17 cellular contexts compared by ENCODE assay signal in genomic region chr20:61584851-61585250, GRCh38.
DNase-seq lines count a peak whose midpoint lies in the region; ATAC-seq and TF ChIP-seq lines count a peak whose summit lies in the region.
"Had no signal": no experiment of that assay in that cellular context is flagged by ENCODE, and none has a peak within 500 bp of the region (broad histone marks: within the 10 kb centered on the region; RNA-seq: fewer than 3 reads in every experiment).

No MANE protein-coding gene starts in this region.

- ATAC-seq in SK-N-SH treated with all-trans-retinoic acid at 6 μM for 48 hours (no peak), heart left ventricle (peak; percentile 92 to 96 (median 94))
- ATAC-seq: HepG2 had no signal

- WGBS in SK-N-SH (ENCODE audit: low lambda C conversion rate): 17% methylated on average over 4 of the region's 10 CpGs
- WGBS in heart left ventricle, 4 donors: 14 to 31% (median 19%) methylated on average over 8 to 10 of the region's 10 CpGs
- WGBS in suprapubic skin: 25% methylated on average over 4 of the region's 10 CpGs

- CTCF ChIA-PET in SK-N-SH (lab: Yijun Ruan, JAX): interaction anchor here (0.7 to 1.5 kb wide), 4 partner anchors 9 to 311 kb away, joined by 3 to 4 read pairs (median 3); no protein-coding TSS in a partner anchor

- H3K9me2 ChIP-seq in SK-N-SH: no peaks in the 10 kb centered on the region

- no peaks in the 10 kb centered on the region for H3K27me3 Mint-ChIP-seq in osteocyte (ENCODE audit: unreplicated experiment)

- TF ChIP-seq RAD21 in SK-N-SH (IDR thresholded peaks at IDR 0.05; ENCODE audit: low read length): no peak

- H3K9me3 ChIP-seq in SK-N-SH: no peaks in the 10 kb centered on the region
- H3K9me3 ChIP-seq in heart left ventricle: no peaks in the 10 kb centered on the region
- no peaks in the 10 kb centered on the region for H3K9me3 ChIP-seq in suprapubic skin
- H3K9me3 ChIP-seq: MG63, Peyer's patch had no signal

- no peak overlapping the region for H3K27ac Mint-ChIP-seq in osteocyte (ENCODE audit: unreplicated experiment)
- H3K27ac Mint-ChIP-seq: CD4-positive, alpha-beta T cell had no signal

- peaks cover 17% of the 10 kb centered on the region for H3K4me1 Mint-ChIP-seq in osteocyte (ENCODE audit: unreplicated experiment)

- peak; percentile 68 for DNase-seq in SK-N-SH
- DNase-seq in OCI-M1 (lab: John Stamatoyannopoulos, UW): peak; percentile 18
- DNase-seq in heart left ventricle: peak; percentile 38 to 83 (median 66)
- DNase-seq in osteocyte (ENCODE audit: extremely low spot score, unreplicated experiment): no peak
- no peak for DNase-seq in NCI-H82 (lab: John Stamatoyannopoulos, UW)
- no peak for DNase-seq in suprapubic skin (ENCODE audit: low spot score in 2 of 2)
- DNase-seq: AML-193; CD4-positive, alpha-beta T cell; MG63; NCI-H1092 treated with DMSO at 0.1 percent for 48 hours; NCI-H1930; NCI-H2171; NCI-H524 treated with DMSO at 0.1 percent for 48 hours; Peyer's patch; SIG-M5 had no signal

- intact Hi-C loops in heart left ventricle (cut with DNase I): loop anchor here in 1 of 10 donors (10.0 kb wide), 1 partner anchor 70 kb away; no protein-coding TSS in a partner anchor

- H3K4me3 ChIP-seq in SK-N-SH (ENCODE audit: low read depth in 2 of 2, low read length in 1 of 2) (no peak overlapping the region), heart left ventricle (no peak overlapping the region), suprapubic skin (no peak overlapping the region)
- H3K4me3 ChIP-seq: MG63, Peyer's patch had no signal

- TF ChIP-seq CTCF in SK-N-SH (IDR thresholded peaks at IDR 0.05) (no peak), heart left ventricle (IDR thresholded peaks at IDR 0.05) (no peak), osteocyte (IDR thresholded peaks at IDR 0.05) (no peak), suprapubic skin (IDR thresholded peaks at IDR 0.05) (no peak)

- no peak overlapping the region for H2AFZ ChIP-seq in SK-N-SH (ENCODE audit: low read depth)

- H3K4me2 ChIP-seq in SK-N-SH: no peak overlapping the region

- no peaks in the 10 kb centered on the region for H3K36me3 Mint-ChIP-seq in osteocyte (ENCODE audit: unreplicated experiment)

- peaks cover 0 to 4% of the 10 kb centered on the region in 2 experiments; a peak in 1 of 4 replicates for H3K4me1 ChIP-seq in SK-N-SH (ENCODE audit: control insufficient read depth in 1 of 2, insufficient read depth in 2 of 2, low read depth in 1 of 2, low read length in 1 of 2)
- H3K4me1 ChIP-seq in heart left ventricle: peaks cover 0 to 10% (median 0%) of the 10 kb centered on the region in 12 donors
- peaks cover 11% of the 10 kb centered on the region for H3K4me1 ChIP-seq in suprapubic skin
- H3K4me1 ChIP-seq: Peyer's patch had no signal

- H3K9ac ChIP-seq in SK-N-SH: no peak overlapping the region

- H3K27ac ChIP-seq in SK-N-SH (ENCODE audit: low read depth in 2 of 2, low read length in 1 of 2): no peak overlapping the region
- no peak overlapping the region for H3K27ac ChIP-seq in heart left ventricle
- no peak overlapping the region for H3K27ac ChIP-seq in suprapubic skin
- H3K27ac ChIP-seq: Peyer's patch had no signal

- no peaks in the 10 kb centered on the region for H3K79me2 ChIP-seq in SK-N-SH (ENCODE audit: insufficient read depth)

- H3K36me3 ChIP-seq in SK-N-SH (replicated peaks in 1 of 2; ENCODE audit: control insufficient read depth in 1 of 2, insufficient read depth in 2 of 2, low read length in 1 of 2): no peaks in the 10 kb centered on the region
- H3K36me3 ChIP-seq in heart left ventricle: no peaks in the 10 kb centered on the region
- no peaks in the 10 kb centered on the region for H3K36me3 ChIP-seq in suprapubic skin
- H3K36me3 ChIP-seq: MG63, Peyer's patch had no signal

- H3F3A ChIP-seq in SK-N-SH (replicated peaks; ENCODE audit: insufficient read depth): no peaks in the 10 kb centered on the region

- H3K4me3 Mint-ChIP-seq in osteocyte (ENCODE audit: unreplicated experiment): no peak overlapping the region
- H3K4me3 Mint-ChIP-seq: CD4-positive, alpha-beta T cell had no signal

- POLR2A ChIA-PET in SK-N-SH (lab: Yijun Ruan, JAX): no interaction called here

- H4K20me1 ChIP-seq in SK-N-SH (ENCODE audit: insufficient read depth): no peaks in the 10 kb centered on the region

- TF ChIP-seq EP300 in SK-N-SH (IDR thresholded peaks at IDR 0.05; ENCODE audit: borderline replicate concordance in 1 of 2, low read depth in 1 of 2, low read length in 1 of 2) (no peak; a peak in 1 of 4 replicates), suprapubic skin (IDR thresholded peaks at IDR 0.05) (no peak)

- TF ChIP-seq POLR2A in heart left ventricle (IDR thresholded peaks at IDR 0.05) (no peak), suprapubic skin (IDR thresholded peaks at IDR 0.05) (no peak)

- H3K27me3 ChIP-seq in SK-N-SH (ENCODE audit: insufficient read depth) (no peaks in the 10 kb centered on the region), heart left ventricle (peaks cover 0 to 43% (median 5%) of the 10 kb centered on the region in 9 donors), suprapubic skin (peaks cover 41% of the 10 kb centered on the region)
- H3K27me3 ChIP-seq: Peyer's patch had no signal

- H3K9me3 Mint-ChIP-seq in osteocyte (ENCODE audit: unreplicated experiment): no peaks in the 10 kb centered on the region
- H3K9me3 Mint-ChIP-seq: CD4-positive, alpha-beta T cell had no signal

TF ChIP-seq in SK-N-SH, 30 proteins besides CTCF, POLR2A, EP300 and RAD21 (continues in another document):
- no peak for TF ChIP-seq ELF1 (IDR thresholded peaks at IDR 0.05)
- TF ChIP-seq RCOR1 (IDR thresholded peaks at IDR 0.05; ENCODE audit: low read length): peak; percentile 45; the same call in 1 of the 2 replicates
- no peak for TF ChIP-seq FOXJ3 (CRISPR knock-in tag; IDR thresholded peaks at IDR 0.05)
- no peak for TF ChIP-seq PBX3 (IDR thresholded peaks at IDR 0.05)
- TF ChIP-seq GABPA (IDR thresholded peaks at IDR 0.05; ENCODE audit: low read depth): no peak
- TF ChIP-seq RXRA (IDR thresholded peaks at IDR 0.05; ENCODE audit: borderline replicate concordance, low read depth): no peak
- no peak for TF ChIP-seq SIN3A (IDR thresholded peaks at IDR 0.05; ENCODE audit: borderline replicate concordance, low read depth, low read length)
- TF ChIP-seq USF1 (IDR thresholded peaks at IDR 0.05; ENCODE audit: borderline replicate concordance, low read depth): no peak
- TF ChIP-seq FOSL2 (IDR thresholded peaks at IDR 0.05; ENCODE audit: borderline replicate concordance, low read depth): no peak
- TF ChIP-seq GATA2 (CRISPR knock-in tag; IDR thresholded peaks at IDR 0.05): peak; percentile 54
- no peak for TF ChIP-seq YY1 (IDR thresholded peaks at IDR 0.05; ENCODE audit: low read depth)
- no peak for TF ChIP-seq EZH2phosphoT487 (IDR thresholded peaks at IDR 0.05; ENCODE audit: borderline replicate concordance, low read depth)

TF ChIP-seq in SK-N-SH treated with all-trans-retinoic acid at 6 μM for 48 hours, 23 proteins besides CTCF, POLR2A, EP300 and RAD21 (continues in another document):
- TF ChIP-seq ZC3H10 (CRISPR knock-in tag; IDR thresholded peaks at IDR 0.05): no peak
- no peak for TF ChIP-seq PPARA (CRISPR knock-in tag; IDR thresholded peaks at IDR 0.05; ENCODE audit: borderline replicate concordance)
- no peak for TF ChIP-seq TOX (CRISPR knock-in tag; IDR thresholded peaks at IDR 0.05; ENCODE audit: borderline replicate concordance)
- TF ChIP-seq POU6F1 (CRISPR knock-in tag; IDR thresholded peaks at IDR 0.05; ENCODE audit: borderline replicate concordance, low read depth): no peak
- no peak for TF ChIP-seq CREB5 (CRISPR knock-in tag; IDR thresholded peaks at IDR 0.05; ENCODE audit: low read depth)
- no peak for TF ChIP-seq TCF4 (CRISPR knock-in tag; IDR thresholded peaks at IDR 0.05; ENCODE audit: borderline replicate concordance)
- no peak for TF ChIP-seq ESRRG (CRISPR knock-in tag; IDR thresholded peaks at IDR 0.05)
- TF ChIP-seq SNAI2 (CRISPR knock-in tag; IDR thresholded peaks at IDR 0.05): no peak
- no peak for TF ChIP-seq RARB (CRISPR knock-in tag; IDR thresholded peaks at IDR 0.05)
- no peak for TF ChIP-seq ARNTL (CRISPR knock-in tag; IDR thresholded peaks at IDR 0.05; ENCODE audit: borderline replicate concordance, low read depth)
- no peak for TF ChIP-seq CSRNP3 (CRISPR knock-in tag; IDR thresholded peaks at IDR 0.05)

Comparison
In these comparisons a context has a peak if more than half of its experiments do, and no peak if none do; other contexts are left out.
1. DNase-seq: peak in SK-N-SH (single experiment), OCI-M1 (single experiment) and heart left ventricle (5 of 5); none in osteocyte (single experiment), NCI-H82 (single experiment) and suprapubic skin (0 of 2).